In genomic region chr19:30719189-30719990, GRCh38 we compare ENCODE assay signal across 1 cellular context.
TF ChIP-seq lines count a peak whose summit lies in the region.

No MANE protein-coding gene starts in this region.

TF ChIP-seq in SK-N-SH, 30 proteins besides CTCF, POLR2A, EP300 and RAD21 (continued from another document):
- TF ChIP-seq, protein P1, sequence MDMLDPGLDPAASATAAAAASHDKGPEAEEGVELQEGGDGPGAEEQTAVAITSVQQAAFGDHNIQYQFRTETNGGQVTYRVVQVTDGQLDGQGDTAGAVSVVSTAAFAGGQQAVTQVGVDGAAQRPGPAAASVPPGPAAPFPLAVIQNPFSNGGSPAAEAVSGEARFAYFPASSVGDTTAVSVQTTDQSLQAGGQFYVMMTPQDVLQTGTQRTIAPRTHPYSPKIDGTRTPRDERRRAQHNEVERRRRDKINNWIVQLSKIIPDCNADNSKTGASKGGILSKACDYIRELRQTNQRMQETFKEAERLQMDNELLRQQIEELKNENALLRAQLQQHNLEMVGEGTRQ (IDR thresholded peaks at IDR 0.05; ENCODE audit: borderline replicate concordance, low read depth, low read length): no peak
- TF ChIP-seq RFX5 (IDR thresholded peaks at IDR 0.05; ENCODE audit: low read length) (no peak), RCOR1 (IDR thresholded peaks at IDR 0.05; ENCODE audit: low read length) (no peak), RXRA (IDR thresholded peaks at IDR 0.05; ENCODE audit: borderline replicate concordance, low read depth) (no peak), SIN3A (IDR thresholded peaks at IDR 0.05; ENCODE audit: borderline replicate concordance, low read depth, low read length) (no peak), FOSL2 (IDR thresholded peaks at IDR 0.05; ENCODE audit: borderline replicate concordance, low read depth) (no peak), SMC3 (IDR thresholded peaks at IDR 0.05; ENCODE audit: low read depth, low read length) (peak; percentile 34; the same call in 1 of the 2 replicates), MXI1 (IDR thresholded peaks at IDR 0.05; ENCODE audit: low read depth, low read length) (0 out of 2 replicates have a peak, but pooled peaks have one; percentile 25)
TF ChIP-seq in SK-N-SH: peak in this region for 3.
